8 cellular contexts compared by ENCODE assay signal in genomic region chr11:62171261-62171723, GRCh38. TPM values are rescaled to one million over a fixed set of nuclear protein-coding genes. Genes with fewer than 3 reads are reported as not detected.
DNase-seq lines count a peak whose midpoint lies in the region; ATAC-seq and TF ChIP-seq lines count a peak whose summit lies in the region.

No MANE protein-coding gene starts in this region.

- H3K9me3 ChIP-seq in H9 (ENCODE audit: control insufficient read depth, low read depth, low read length) = no peaks in the 10 kb centered on the region

- no peaks in the 10 kb centered on the region for H4K20me1 ChIP-seq in H9 (ENCODE audit: control insufficient read depth, insufficient read depth, insufficient read length)

- H2BK15ac ChIP-seq in H9 (ENCODE audit: low read depth, low read length) = no peak overlapping the region

- no peaks in the 10 kb centered on the region for H3K9me3 Mint-ChIP-seq in H9
- H3K9me3 Mint-ChIP-seq in activated CD4-positive, alpha-beta T cell treated with anti-CD3 and anti-CD28 coated beads for 36 hours (ENCODE audit: low read depth) = no peaks in the 10 kb centered on the region

- peak overlapping the region in 1 of 2 experiments; percentile 42; a peak in 2 of 5 replicates for H3K4me3 Mint-ChIP-seq in H9
- H3K4me3 Mint-ChIP-seq in activated CD4-positive, alpha-beta T cell treated with anti-CD3 and anti-CD28 coated beads for 36 hours = no peak overlapping the region

- POLR2A ChIA-PET in activated CD4-positive, alpha-beta T cell treated with anti-CD3 and anti-CD28 coated beads for 36 hours (lab: Charles Lee) = no interaction called here

- H4K8ac ChIP-seq in H9 (replicated peaks; ENCODE audit: insufficient read length, low read depth, low read length) = no peak overlapping the region

- intact Hi-C loops in activated CD4-positive, alpha-beta T cell treated with anti-CD3 and anti-CD28 coated beads for 36 hours (cut with DNase I, micrococcal nuclease) = loop anchor here (1.0 to 2.0 kb wide), 5 partner anchors 36 to 207 kb away; partner anchors contain the start of gene SCGB2A1 (in 1 of the 2)

- H3K4ac ChIP-seq in H9 (ENCODE audit: low read depth, low read length) = no peak overlapping the region

- DNase-seq in AG09309 (ENCODE audit: low read depth) (peak; percentile 18), H9 (peak; percentile 85), NCI-H460 (ENCODE audit: extremely low read depth, low read depth) (peak; percentile 79), cerebellum (ENCODE audit: low spot score) (peak; percentile 65), left kidney (ENCODE audit: low read depth, low spot score) (peak; percentile 93)
- peak; percentile 89 for DNase-seq in activated CD4-positive, alpha-beta T cell treated with anti-CD3 and anti-CD28 coated beads for 36 hours
- peak; percentile 61 to 63 for DNase-seq in stimulated activated CD4-positive, alpha-beta T cell treated with anti-CD3 and anti-CD28 coated beads, Interleukin-4, amount 100 ng/mL, for 4 hours

- H2BK12ac ChIP-seq in H9 (ENCODE audit: insufficient read length, low read depth, low read length) = no peak overlapping the region

- peak; percentile 87 for ATAC-seq in activated CD4-positive, alpha-beta T cell treated with anti-CD3 and anti-CD28 coated beads for 36 hours
- no peak for ATAC-seq in GM21526 (IDR thresholded peaks at IDR 0.05; ENCODE audit: low FRiP score, unreplicated experiment)

- no peak overlapping the region for H2BK120ac ChIP-seq in H9 (ENCODE audit: low read depth, low read length, poor library complexity, severe bottlenecking)

- no peak overlapping the region for H2AFZ ChIP-seq in H9 (ENCODE audit: low read length)

- no peak overlapping the region for H3T11ph ChIP-seq in H9 (ENCODE audit: low read length)

- H3K4me1 ChIP-seq in H9 (ENCODE audit: insufficient read depth, low read length) = no peaks in the 10 kb centered on the region

- no peaks in the 10 kb centered on the region for H3K23me2 ChIP-seq in H9 (ENCODE audit: insufficient read length, low read depth, low read length, poor library complexity, severe bottlenecking)

- H3K23ac ChIP-seq in H9 (ENCODE audit: insufficient read length, low read depth, low read length) = no peak overlapping the region

- no peak overlapping the region for H3K27ac ChIP-seq in H9 (ENCODE audit: insufficient read length, low read depth, low read length)

- no peak overlapping the region for H3K4me2 ChIP-seq in H9 (ENCODE audit: insufficient read depth, insufficient read length, low read length)

- CTCF ChIA-PET in activated CD4-positive, alpha-beta T cell treated with anti-CD3 and anti-CD28 coated beads for 36 hours (lab: Charles Lee) = interaction anchor here (0.6 to 3.5 kb wide), 17 partner anchors 17 to 523 kb away, joined by 3 to 20 read pairs (median 3); partner anchors contain the start of gene ASRGL1

- no peaks in the 10 kb centered on the region for H3K79me1 ChIP-seq in H9 (ENCODE audit: insufficient read depth, low read depth, low read length, poor library complexity, severe bottlenecking)

- no peaks in the 10 kb centered on the region for H3K79me2 ChIP-seq in H9 (ENCODE audit: insufficient read depth, low read length)

- no peak overlapping the region for H4K91ac ChIP-seq in H9 (ENCODE audit: insufficient read length, low read depth, low read length)

- H2BK5ac ChIP-seq in H9 (ENCODE audit: insufficient read length, low read length) = no peak overlapping the region

- H2BK20ac ChIP-seq in H9 (ENCODE audit: low read depth, low read length, poor library complexity, severe bottlenecking) = no peak overlapping the region

- WGBS in H9 (ENCODE audit: extremely low coverage, insufficient read length, low lambda C conversion rate) = 100% methylated on average over 1 of the region's 14 CpGs

- TF ChIP-seq CTCF in AG09309 (IDR thresholded peaks at IDR 0.05; ENCODE audit: control insufficient read depth, insufficient read depth, low read depth, low read length, missing control alignments) (peak; percentile 59), H9 (conservative IDR thresholded peaks at IDR 0.05) (peak; percentile 86)

- no peaks in the 10 kb centered on the region for H3K36me3 Mint-ChIP-seq in H9 (ENCODE audit: insufficient read depth in 1 of 3, low read depth in 3 of 3)
- H3K36me3 Mint-ChIP-seq in activated CD4-positive, alpha-beta T cell treated with anti-CD3 and anti-CD28 coated beads for 36 hours (ENCODE audit: low read depth) = no peaks in the 10 kb centered on the region

- H2AK5ac ChIP-seq in H9 (ENCODE audit: insufficient read length, low read length) = no peak overlapping the region

- H3K27ac Mint-ChIP-seq in H9 = no peak overlapping the region
- H3K27ac Mint-ChIP-seq in activated CD4-positive, alpha-beta T cell treated with anti-CD3 and anti-CD28 coated beads for 36 hours = no peak overlapping the region

- H3K4me3 ChIP-seq in AG09309 (ENCODE audit: control insufficient read depth, low read depth, low read length) = no peak overlapping the region

- H3K4me1 Mint-ChIP-seq in H9 = peaks cover 8% of the 10 kb centered on the region in 2 experiments
- peaks cover 4% of the 10 kb centered on the region for H3K4me1 Mint-ChIP-seq in activated CD4-positive, alpha-beta T cell treated with anti-CD3 and anti-CD28 coated beads for 36 hours

- no peak overlapping the region for H3K56ac ChIP-seq in H9 (ENCODE audit: insufficient read length, low read depth, low read length)

- H3K18ac ChIP-seq in H9 (ENCODE audit: insufficient read length, low read depth, low read length) = no peak overlapping the region

- peaks cover 30% of the 10 kb centered on the region for H3K27me3 Mint-ChIP-seq in H9 (ENCODE audit: low read depth)
- peaks cover 30% of the 10 kb centered on the region for H3K27me3 Mint-ChIP-seq in activated CD4-positive, alpha-beta T cell treated with anti-CD3 and anti-CD28 coated beads for 36 hours

- H3K9ac ChIP-seq in H9 (ENCODE audit: extremely low read depth, insufficient read length, low read length) = no peak overlapping the region

- no peak overlapping the region for H4K5ac ChIP-seq in H9 (ENCODE audit: insufficient read length, low read depth, low read length)

- H3K27me3 ChIP-seq in H9 (ENCODE audit: insufficient read depth, low read length) = no peaks in the 10 kb centered on the region; the same call in 1 of the 2 replicates

- no peak overlapping the region for H3K14ac ChIP-seq in H9 (ENCODE audit: insufficient read depth, low read length)

RNA-seq across cellular contexts. Expression of gene SCGB1D1, which starts 18.7 kb away (rescaled TPM):
- total RNA-seq in H9 (2021) (not detected in 2 replicates), cerebellum (not detected)
- total RNA-seq in NCI-H460 (2014; rRNA removed; shearing (Covaris generic)) = not detected in 2 replicates
- polyA plus RNA-seq in NCI-H460 (2014; cell fraction: nucleus; rRNA removed) = not detected in 2 replicates
- total RNA-seq in activated CD4-positive, alpha-beta T cell treated with anti-CD3 and anti-CD28 coated beads for 36 hours = not detected

RNA-seq across cellular contexts. Expression of gene SCGB2A1, which starts 37.2 kb away (rescaled TPM):
- total RNA-seq in H9 (2021) (not detected in 2 replicates), cerebellum (not detected)
- total RNA-seq in NCI-H460 (2014; rRNA removed; shearing (Covaris generic)) = not detected in 2 replicates
- polyA plus RNA-seq in NCI-H460 (2014; cell fraction: nucleus; rRNA removed) = not detected in 2 replicates
- not detected for total RNA-seq in activated CD4-positive, alpha-beta T cell treated with anti-CD3 and anti-CD28 coated beads for 36 hours

RNA-seq across cellular contexts. Expression of gene INCENP, which starts 47.5 kb away (rescaled TPM):
- total RNA-seq in H9 (2021) (94.1 and 99.9 TPM in 2 replicates), cerebellum (24.5 TPM)
- 35.5 and 36.4 TPM in 2 replicates for total RNA-seq in NCI-H460 (2014; rRNA removed; shearing (Covaris generic))
- polyA plus RNA-seq in NCI-H460 (2014; cell fraction: nucleus; rRNA removed) = 23.3 and 64.5 TPM in 2 replicates
- total RNA-seq in activated CD4-positive, alpha-beta T cell treated with anti-CD3 and anti-CD28 coated beads for 36 hours = 100 to 1,000 TPM; 125 to 140 TPM

Comparison
In these comparisons a context has a peak if more than half of its experiments do, and no peak if none do; other contexts are left out.
1. DNase-seq: peak in every context shown above with its lines; median percentile 93 in left kidney; 89 in activated CD4-positive, alpha-beta T cell treated with anti-CD3 and anti-CD28 coated beads for 36 hours; 85 in H9; 79 in NCI-H460; 65 in cerebellum; 62 in stimulated activated CD4-positive, alpha-beta T cell treated with anti-CD3 and anti-CD28 coated beads, Interleukin-4, amount 100 ng/mL, for 4 hours; 18 in AG09309.